In the genomic region with DNA sequence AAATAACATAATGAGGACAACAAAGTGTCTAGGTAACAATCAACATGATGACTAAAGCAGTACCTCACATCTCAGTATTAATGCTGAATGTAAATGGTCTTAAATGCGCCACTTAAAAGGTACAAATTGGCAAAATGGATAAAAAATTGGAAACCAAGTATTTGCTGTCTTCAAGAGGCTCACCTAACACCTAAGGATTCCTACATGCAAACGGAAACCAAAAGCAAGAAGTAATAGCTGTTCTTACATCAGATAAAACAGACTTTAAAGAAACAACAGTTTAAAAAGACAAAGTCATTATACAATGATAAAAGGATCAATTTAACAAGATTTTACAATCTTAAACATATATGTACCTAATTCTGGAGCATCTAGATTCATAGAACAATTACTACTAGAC, we compare ENCODE assay signal across 1 cellular context.
TF ChIP-seq lines count a peak whose summit lies in the region.

No MANE protein-coding gene starts in this region.

TF ChIP-seq in HepG2, 621 proteins besides CTCF, POLR2A, EP300 and RAD21:
- TF ChIP-seq, protein P1, sequence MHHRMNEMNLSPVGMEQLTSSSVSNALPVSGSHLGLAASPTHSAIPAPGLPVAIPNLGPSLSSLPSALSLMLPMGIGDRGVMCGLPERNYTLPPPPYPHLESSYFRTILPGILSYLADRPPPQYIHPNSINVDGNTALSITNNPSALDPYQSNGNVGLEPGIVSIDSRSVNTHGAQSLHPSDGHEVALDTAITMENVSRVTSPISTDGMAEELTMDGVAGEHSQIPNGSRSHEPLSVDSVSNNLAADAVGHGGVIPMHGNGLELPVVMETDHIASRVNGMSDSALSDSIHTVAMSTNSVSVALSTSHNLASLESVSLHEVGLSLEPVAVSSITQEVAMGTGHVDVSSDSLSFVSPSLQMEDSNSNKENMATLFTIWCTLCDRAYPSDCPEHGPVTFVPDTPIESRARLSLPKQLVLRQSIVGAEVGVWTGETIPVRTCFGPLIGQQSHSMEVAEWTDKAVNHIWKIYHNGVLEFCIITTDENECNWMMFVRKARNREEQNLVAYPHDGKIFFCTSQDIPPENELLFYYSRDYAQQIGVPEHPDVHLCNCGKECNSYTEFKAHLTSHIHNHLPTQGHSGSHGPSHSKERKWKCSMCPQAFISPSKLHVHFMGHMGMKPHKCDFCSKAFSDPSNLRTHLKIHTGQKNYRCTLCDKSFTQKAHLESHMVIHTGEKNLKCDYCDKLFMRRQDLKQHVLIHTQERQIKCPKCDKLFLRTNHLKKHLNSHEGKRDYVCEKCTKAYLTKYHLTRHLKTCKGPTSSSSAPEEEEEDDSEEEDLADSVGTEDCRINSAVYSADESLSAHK (CRISPR knock-in tag; IDR thresholded peaks at IDR 0.05; ENCODE audit: borderline replicate concordance): no peak
- TF ChIP-seq SIX4 (CRISPR knock-in tag; IDR thresholded peaks at IDR 0.05): no peak
- TF ChIP-seq ZFP41 (CRISPR knock-in tag; IDR thresholded peaks at IDR 0.05; ENCODE audit: borderline replicate concordance): no peak
- TF ChIP-seq, protein P2, sequence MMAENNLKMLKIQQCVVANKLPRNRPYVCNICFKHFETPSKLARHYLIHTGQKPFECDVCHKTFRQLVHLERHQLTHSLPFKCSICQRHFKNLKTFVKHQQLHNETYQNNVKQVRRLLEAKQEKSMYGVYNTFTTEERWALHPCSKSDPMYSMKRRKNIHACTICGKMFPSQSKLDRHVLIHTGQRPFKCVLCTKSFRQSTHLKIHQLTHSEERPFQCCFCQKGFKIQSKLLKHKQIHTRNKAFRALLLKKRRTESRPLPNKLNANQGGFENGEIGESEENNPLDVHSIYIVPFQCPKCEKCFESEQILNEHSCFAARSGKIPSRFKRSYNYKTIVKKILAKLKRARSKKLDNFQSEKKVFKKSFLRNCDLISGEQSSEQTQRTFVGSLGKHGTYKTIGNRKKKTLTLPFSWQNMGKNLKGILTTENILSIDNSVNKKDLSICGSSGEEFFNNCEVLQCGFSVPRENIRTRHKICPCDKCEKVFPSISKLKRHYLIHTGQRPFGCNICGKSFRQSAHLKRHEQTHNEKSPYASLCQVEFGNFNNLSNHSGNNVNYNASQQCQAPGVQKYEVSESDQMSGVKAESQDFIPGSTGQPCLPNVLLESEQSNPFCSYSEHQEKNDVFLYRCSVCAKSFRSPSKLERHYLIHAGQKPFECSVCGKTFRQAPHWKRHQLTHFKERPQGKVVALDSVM (CRISPR knock-in tag; IDR thresholded peaks at IDR 0.05): no peak
- TF ChIP-seq RXRA (CRISPR knock-in tag; IDR thresholded peaks at IDR 0.05): no peak
- TF ChIP-seq MED8 (CRISPR knock-in tag; IDR thresholded peaks at IDR 0.05; ENCODE audit: insufficient replicate concordance): no peak
- no peak for TF ChIP-seq RBM39 (IDR thresholded peaks at IDR 0.05; ENCODE audit: low read depth, low read length, poor library complexity, severe bottlenecking)
- TF ChIP-seq, protein P3, sequence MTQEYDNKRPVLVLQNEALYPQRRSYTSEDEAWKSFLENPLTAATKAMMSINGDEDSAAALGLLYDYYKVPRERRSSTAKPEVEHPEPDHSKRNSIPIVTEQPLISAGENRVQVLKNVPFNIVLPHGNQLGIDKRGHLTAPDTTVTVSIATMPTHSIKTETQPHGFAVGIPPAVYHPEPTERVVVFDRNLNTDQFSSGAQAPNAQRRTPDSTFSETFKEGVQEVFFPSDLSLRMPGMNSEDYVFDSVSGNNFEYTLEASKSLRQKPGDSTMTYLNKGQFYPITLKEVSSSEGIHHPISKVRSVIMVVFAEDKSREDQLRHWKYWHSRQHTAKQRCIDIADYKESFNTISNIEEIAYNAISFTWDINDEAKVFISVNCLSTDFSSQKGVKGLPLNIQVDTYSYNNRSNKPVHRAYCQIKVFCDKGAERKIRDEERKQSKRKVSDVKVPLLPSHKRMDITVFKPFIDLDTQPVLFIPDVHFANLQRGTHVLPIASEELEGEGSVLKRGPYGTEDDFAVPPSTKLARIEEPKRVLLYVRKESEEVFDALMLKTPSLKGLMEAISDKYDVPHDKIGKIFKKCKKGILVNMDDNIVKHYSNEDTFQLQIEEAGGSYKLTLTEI (CRISPR knock-in tag; conservative IDR thresholded peaks at IDR 0.05): no peak
- TF ChIP-seq, protein P4, sequence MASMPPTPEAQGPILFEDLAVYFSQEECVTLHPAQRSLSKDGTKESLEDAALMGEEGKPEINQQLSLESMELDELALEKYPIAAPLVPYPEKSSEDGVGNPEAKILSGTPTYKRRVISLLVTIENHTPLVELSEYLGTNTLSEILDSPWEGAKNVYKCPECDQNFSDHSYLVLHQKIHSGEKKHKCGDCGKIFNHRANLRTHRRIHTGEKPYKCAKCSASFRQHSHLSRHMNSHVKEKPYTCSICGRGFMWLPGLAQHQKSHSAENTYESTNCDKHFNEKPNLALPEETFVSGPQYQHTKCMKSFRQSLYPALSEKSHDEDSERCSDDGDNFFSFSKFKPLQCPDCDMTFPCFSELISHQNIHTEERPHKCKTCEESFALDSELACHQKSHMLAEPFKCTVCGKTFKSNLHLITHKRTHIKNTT (CRISPR knock-in tag; IDR thresholded peaks at IDR 0.05): no peak
- TF ChIP-seq, protein P5, sequence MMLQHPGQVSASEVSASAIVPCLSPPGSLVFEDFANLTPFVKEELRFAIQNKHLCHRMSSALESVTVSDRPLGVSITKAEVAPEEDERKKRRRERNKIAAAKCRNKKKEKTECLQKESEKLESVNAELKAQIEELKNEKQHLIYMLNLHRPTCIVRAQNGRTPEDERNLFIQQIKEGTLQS (CRISPR knock-in tag; IDR thresholded peaks at IDR 0.05): no peak
